ENCODE assay signal across 8 cellular contexts in the genomic region with DNA sequence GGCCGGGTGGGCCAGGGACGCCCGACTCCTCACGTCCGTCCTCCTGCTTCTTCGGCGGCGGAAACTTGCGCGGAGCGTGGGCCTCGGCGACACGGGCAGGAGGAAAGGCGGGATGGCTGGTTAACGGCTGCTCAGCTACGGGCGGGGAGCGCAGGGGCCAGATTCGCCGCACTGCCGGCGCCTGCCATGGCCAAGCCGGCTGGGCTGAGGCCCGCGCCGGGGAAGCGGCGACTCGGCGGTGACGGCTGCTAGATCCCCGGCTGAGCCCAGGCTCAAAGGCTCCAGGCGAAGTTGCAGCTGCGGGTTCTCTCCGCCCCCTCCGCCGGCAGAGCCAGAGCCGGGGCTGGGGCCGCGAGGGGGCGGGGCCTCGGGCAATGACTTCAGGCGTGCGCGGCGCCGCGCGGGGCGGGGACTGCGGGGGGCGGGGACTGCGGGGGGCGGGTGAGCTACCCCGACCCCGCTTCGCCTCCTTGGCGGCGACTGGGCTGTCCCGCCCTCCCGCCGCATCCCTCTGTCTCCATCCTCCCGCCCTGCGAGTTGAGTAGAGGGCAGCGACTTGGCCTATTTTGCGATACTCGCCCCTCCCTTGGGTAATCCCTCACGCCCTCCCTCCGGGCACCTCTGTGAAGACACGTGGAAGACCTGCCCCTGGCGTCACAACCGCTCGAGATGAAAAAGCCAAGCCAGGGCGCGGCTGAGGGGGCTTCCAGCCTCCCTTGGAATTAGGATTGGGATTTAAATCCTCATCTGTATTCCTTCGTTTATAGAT. TPM values are rescaled to one million over a fixed set of nuclear protein-coding genes. Genes with fewer than 3 reads are reported as not detected.
DNase-seq lines count a peak whose midpoint lies in the region; ATAC-seq and TF ChIP-seq lines count a peak whose summit lies in the region.

Gene CEP85L (minus strand): TSS at position 310 of the 769 bp plus-strand sequence. CDS start 322 bp downstream, outside the sequence.

- peaks cover 7 to 8% of the 10 kb centered on the region in 2 donors for H3K36me3 Mint-ChIP-seq in activated naive CD4-positive, alpha-beta T cell treated with anti-CD3 and anti-CD28 coated beads, Interleukin-2, amount 50 U/mL, for 72 hours
- H3K36me3 Mint-ChIP-seq in glutamatergic neuron (ENCODE audit: unreplicated experiment) (no peaks in the 10 kb centered on the region), osteocyte (ENCODE audit: unreplicated experiment) (no peaks in the 10 kb centered on the region)

- H3K27ac ChIP-seq in thoracic aorta: peak within 1 kb of the TSS; percentile 93 to 95

- ATAC-seq in HG02642 (IDR thresholded peaks at IDR 0.05; ENCODE audit: poor library complexity, unreplicated experiment) (peak; percentile 89), thoracic aorta (ENCODE audit: insufficient number of reproducible peaks, low FRiP score, low read depth) (peak; percentile 86)
- peak; percentile 90 to 94 for ATAC-seq in activated naive CD4-positive, alpha-beta T cell treated with anti-CD3 and anti-CD28 coated beads, Interleukin-2, amount 50 U/mL, for 72 hours

- H3K27me3 ChIP-seq in thoracic aorta (replicated peaks; ENCODE audit: insufficient read depth): no peaks in the 10 kb centered on the region

- H3K27me3 Mint-ChIP-seq in glutamatergic neuron (ENCODE audit: unreplicated experiment): peaks cover 9% of the 10 kb centered on the region
- peaks cover 4% of the 10 kb centered on the region for H3K27me3 Mint-ChIP-seq in osteocyte (ENCODE audit: unreplicated experiment)

- no peaks in the 10 kb centered on the region for H3K36me3 ChIP-seq in thoracic aorta

- peak within 1 kb of the TSS; percentile 97 for H3K4me3 ChIP-seq in GM12864 (ENCODE audit: low read depth, low read length)
- peak within 1 kb of the TSS; percentile 76 for H3K4me3 ChIP-seq in thoracic aorta

- peaks cover 9% of the 10 kb centered on the region for H3K4me1 Mint-ChIP-seq in glutamatergic neuron (ENCODE audit: low read depth, unreplicated experiment)
- H3K4me1 Mint-ChIP-seq in osteocyte (ENCODE audit: unreplicated experiment): peaks cover 18% of the 10 kb centered on the region

- H3K4me3 Mint-ChIP-seq in glutamatergic neuron (ENCODE audit: unreplicated experiment): peak within 1 kb of the TSS; percentile 95
- H3K4me3 Mint-ChIP-seq in osteocyte (ENCODE audit: unreplicated experiment): peak within 1 kb of the TSS; percentile 84

- H3K4me1 ChIP-seq in thoracic aorta (ENCODE audit: control insufficient read depth in 1 of 2, low read depth in 2 of 2): peaks cover 11% of the 10 kb centered on the region in 2 donors

- TF ChIP-seq CTCF in GM12864 (IDR thresholded peaks at IDR 0.05; ENCODE audit: low read depth, low read length, missing control alignments) (no peak), glutamatergic neuron (IDR thresholded peaks at IDR 0.05; ENCODE audit: partially characterized antibody, unreplicated experiment) (no peak), osteocyte (IDR thresholded peaks at IDR 0.05) (no peak), thoracic aorta (IDR thresholded peaks at IDR 0.05) (peak; percentile 6)

- H3K27ac Mint-ChIP-seq in activated naive CD4-positive, alpha-beta T cell treated with anti-CD3 and anti-CD28 coated beads, Interleukin-2, amount 50 U/mL, for 72 hours: peak within 1 kb of the TSS; percentile 95 to 98
- H3K27ac Mint-ChIP-seq in glutamatergic neuron (ENCODE audit: unreplicated experiment): peak within 1 kb of the TSS; percentile 97
- peak within 1 kb of the TSS; percentile 83 for H3K27ac Mint-ChIP-seq in osteocyte (ENCODE audit: unreplicated experiment)

- H3K9me3 Mint-ChIP-seq in activated naive CD4-positive, alpha-beta T cell treated with anti-CD3 and anti-CD28 coated beads, Interleukin-2, amount 50 U/mL, for 72 hours: no peaks in the 10 kb centered on the region
- H3K9me3 Mint-ChIP-seq in glutamatergic neuron (ENCODE audit: unreplicated experiment): peaks cover 11% of the 10 kb centered on the region
- H3K9me3 Mint-ChIP-seq in osteocyte (ENCODE audit: unreplicated experiment): no peaks in the 10 kb centered on the region

- H3K9me3 ChIP-seq in thoracic aorta: no peaks in the 10 kb centered on the region

- peak; percentile 53 for DNase-seq in GM12864 (ENCODE audit: low read depth)
- DNase-seq in NCI-H1105 (lab: John Stamatoyannopoulos, UW): peak; percentile 93
- peak; percentile 52 for DNase-seq in SKM-1 (lab: John Stamatoyannopoulos, UW; ENCODE audit: unreplicated experiment)
- peak; percentile 88 to 89 for DNase-seq in activated naive CD4-positive, alpha-beta T cell treated with anti-CD3 and anti-CD28 coated beads, Interleukin-2, amount 50 U/mL, for 72 hours (ENCODE audit: low spot score in 2 of 2)
- DNase-seq in glutamatergic neuron: peak; percentile 96
- peak; percentile 96 for DNase-seq in osteocyte (ENCODE audit: extremely low spot score, unreplicated experiment)
- peak; percentile 51 for DNase-seq in thoracic aorta (ENCODE audit: low spot score)

RNA-seq across cellular contexts. Expression of gene CEP85L, which starts in this region (rescaled TPM):
- total RNA-seq in activated naive CD4-positive, alpha-beta T cell treated with anti-CD3 and anti-CD28 coated beads, Interleukin-2, amount 50 U/mL, for 72 hours: 10 to 100 TPM; 38.5 to 41.3 TPM
- total RNA-seq in glutamatergic neuron (ENCODE audit: unreplicated experiment) (51.5 TPM), osteocyte (10.4 and 10.6 TPM in 2 replicates), thoracic aorta (10 to 100 TPM; 13.3 to 22.7 TPM)

Comparison
In these comparisons a context has a peak if more than half of its experiments do, and no peak if none do; other contexts are left out.
1. Peak in every context shown above with its lines: DNase-seq, ATAC-seq, H3K4me3 ChIP-seq and H3K27ac ChIP-seq.